ENCODE assay signal across 25 cellular contexts in the genomic region with DNA sequence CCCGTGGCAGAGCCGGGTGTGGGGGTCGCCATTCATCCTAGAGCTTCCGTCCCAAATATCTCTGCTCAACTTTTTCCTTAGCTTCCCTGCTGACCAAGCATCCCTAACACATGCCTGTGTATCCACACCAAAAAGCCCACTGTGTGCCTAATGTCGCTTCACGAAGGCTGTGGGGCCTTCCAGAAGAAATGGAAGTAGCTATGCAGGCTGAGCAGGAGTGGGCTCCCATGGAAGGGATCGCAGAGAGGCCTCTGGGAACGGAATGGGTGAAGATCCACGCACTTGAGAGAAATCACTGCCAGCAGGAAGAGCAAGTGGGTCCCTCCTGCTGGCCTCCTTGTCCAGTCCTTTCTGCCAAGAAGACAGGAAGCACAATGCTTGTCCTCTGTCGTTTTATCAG.
"Had no signal": no experiment of that assay in that cellular context is flagged by ENCODE, and none has a peak within 500 bp of the region (broad histone marks: within the 10 kb centered on the region; RNA-seq: fewer than 3 reads in every experiment).

No MANE protein-coding gene starts in this region.

- H3K9me3 Mint-ChIP-seq: naive thymus-derived CD8-positive, alpha-beta T cell; nephron; stimulated activated naive B cell treated with anti-CD40 and anti-IgM and Interleukin-4, amounts not matched to agents 10 μg/mL and 1 μg/mL and 100 μg/mL, for 72 hours had no signal

- H3K36me3 Mint-ChIP-seq: naive thymus-derived CD8-positive, alpha-beta T cell; stimulated activated naive B cell treated with anti-CD40 and anti-IgM and Interleukin-4, amounts not matched to agents 10 μg/mL and 1 μg/mL and 100 μg/mL, for 72 hours had no signal

- H3K4me3 Mint-ChIP-seq: naive thymus-derived CD8-positive, alpha-beta T cell; nephron; stimulated activated naive B cell treated with anti-CD40 and anti-IgM and Interleukin-4, amounts not matched to agents 10 μg/mL and 1 μg/mL and 100 μg/mL, for 72 hours had no signal

- H3K4me3 ChIP-seq: left lung, lower lobe of right lung, pancreas, prostate gland, skin epidermis, stomach, testis, thyroid gland, transverse colon, upper lobe of left lung, vagina had no signal

- H3K36me3 ChIP-seq: left lung, lower lobe of right lung, pancreas, prostate gland, stomach, thyroid gland, transverse colon, upper lobe of left lung, vagina had no signal

- H3K4me1 ChIP-seq: pancreas, prostate gland, thyroid gland, vagina had no signal

- H3K27ac Mint-ChIP-seq: naive thymus-derived CD8-positive, alpha-beta T cell; nephron; stimulated activated naive B cell treated with anti-CD40 and anti-IgM and Interleukin-4, amounts not matched to agents 10 μg/mL and 1 μg/mL and 100 μg/mL, for 72 hours had no signal

- DNase-seq: hippocampal formation; left colon; left lung; lower lobe of right lung; mammary epithelial cell; mesenchymal stem cell; nucleus accumbens; pancreas; stimulated activated CD4-positive, alpha-beta T cell treated with anti-CD3 and anti-CD28 coated beads, Interleukin-12 subunit alpha, Interleukin-12 subunit beta, amount 100 ng/mL, for 4 hours; stimulated activated CD4-positive, alpha-beta T cell treated with anti-CD3 and anti-CD28 coated beads, Interleukin-15, amount 100 ng/mL, for 24 hours; stimulated activated CD4-positive, alpha-beta T cell treated with anti-CD3 and anti-CD28 coated beads, Interleukin-2, amount 100 ng/mL, for 24 hours; stimulated activated CD4-positive, alpha-beta T cell treated with anti-CD3 and anti-CD28 coated beads, Interleukin-4, amount 100 ng/mL, for 1 hour; stimulated activated naive B cell treated with anti-CD40 and anti-IgM and Interleukin-4, amounts not matched to agents 10 μg/mL and 1 μg/mL and 100 μg/mL, for 72 hours; stimulated activated naive CD8-positive, alpha-beta T cell treated with anti-CD3 and anti-CD28 coated beads, Interleukin-15, Interleukin-2, amounts not matched to agents 100 U/mL and 50 U/mL, for 24 hours; stomach; testis; thyroid gland; transverse colon had no signal

- H3K27ac ChIP-seq: left lung, lower lobe of right lung, pancreas, prostate gland, skin epidermis, stomach, testis, thyroid gland, transverse colon, upper lobe of left lung, vagina had no signal

- H3K27me3 ChIP-seq: testis, thyroid gland, upper lobe of left lung, vagina had no signal

- H3K9me3 ChIP-seq: left lung, lower lobe of right lung, pancreas, prostate gland, stomach, testis, thyroid gland, transverse colon, upper lobe of left lung, vagina had no signal

- FAIRE-seq: keratinocyte, pancreas had no signal
